ENCODE assay signal across 10 cellular contexts in genomic region chr2:96800061-96800761, GRCh38. TPM values are rescaled to one million over a fixed set of nuclear protein-coding genes. Genes with fewer than 3 reads are reported as not detected.
A peak's percentile ranks its signal among the peaks of the same experiment; 100 is the strongest.
DNase-seq lines count a peak whose midpoint lies in the region; ATAC-seq and TF ChIP-seq lines count a peak whose summit lies in the region.
"Had no signal": no experiment of that assay in that cellular context is flagged by ENCODE, and none has a peak within 500 bp of the region (broad histone marks: within the 10 kb centered on the region; RNA-seq: fewer than 3 reads in every experiment).

No MANE protein-coding gene starts in this region.

- H3K9me3 ChIP-seq in RWPE2 (ENCODE audit: severe bottlenecking): no peaks in the 10 kb centered on the region
- H3K9me3 ChIP-seq: body of pancreas had no signal

- DNase-seq in RWPE2 (ENCODE audit: low spot score) (no peak), neural crest cell (ENCODE audit: low read depth, low spot score) (peak; percentile 24), cerebellar cortex (ENCODE audit: low spot score) (no peak), nucleus accumbens (lab: John Stamatoyannopoulos, UW) (no peak)
- DNase-seq: KG1, NCI-H1436 treated with DMSO at 0.1 percent for 48 hours had no signal

- H3K36me3 Mint-ChIP-seq in neural crest cell (ENCODE audit: low read depth): no peaks in the 10 kb centered on the region

- H3K27me3 Mint-ChIP-seq in neural crest cell (ENCODE audit: low read depth): no peaks in the 10 kb centered on the region
- H3K27me3 Mint-ChIP-seq: CD4-positive, CD25-positive, alpha-beta regulatory T cell had no signal

- H3K27ac Mint-ChIP-seq in neural crest cell (ENCODE audit: unreplicated experiment): no peak overlapping the region
- H3K27ac Mint-ChIP-seq: CD4-positive, CD25-positive, alpha-beta regulatory T cell had no signal

- no peak overlapping the region for H3K4me3 ChIP-seq in RWPE2 (ENCODE audit: severe bottlenecking)
- H3K4me3 ChIP-seq: body of pancreas had no signal

- ATAC-seq in GM21723 (IDR thresholded peaks at IDR 0.05; ENCODE audit: unreplicated experiment) (peak; percentile 9), RWPE2 (ENCODE audit: low read depth) (peak; percentile 6; the same call in 2 of the 3 replicates), HG03565 (IDR thresholded peaks at IDR 0.05; ENCODE audit: unreplicated experiment) (no peak)

- H3K4me3 Mint-ChIP-seq in neural crest cell: no peak overlapping the region
- H3K4me3 Mint-ChIP-seq: CD4-positive, CD25-positive, alpha-beta regulatory T cell had no signal

- no peaks in the 10 kb centered on the region; the same call in 1 of the 2 replicates for H3K36me3 ChIP-seq in RWPE2 (ENCODE audit: low read depth)

- peaks cover 4% of the 10 kb centered on the region for H3K4me1 Mint-ChIP-seq in neural crest cell

- TF ChIP-seq CTCF in RWPE2 (IDR thresholded peaks at IDR 0.05; ENCODE audit: poor library complexity, severe bottlenecking) (no peak), neural crest cell (conservative IDR thresholded peaks at IDR 0.05) (no peak)

- no peaks in the 10 kb centered on the region for H3K27me3 ChIP-seq in RWPE2 (ENCODE audit: insufficient read depth, poor library complexity, severe bottlenecking)
- H3K27me3 ChIP-seq: body of pancreas had no signal

- no peak overlapping the region for H3K27ac ChIP-seq in RWPE2 (ENCODE audit: poor library complexity, severe bottlenecking)
- H3K27ac ChIP-seq: body of pancreas had no signal

- no peaks in the 10 kb centered on the region for H3K9me3 Mint-ChIP-seq in neural crest cell
- H3K9me3 Mint-ChIP-seq: CD4-positive, CD25-positive, alpha-beta regulatory T cell had no signal

- no peaks in the 10 kb centered on the region for H3K4me1 ChIP-seq in RWPE2 (ENCODE audit: insufficient read depth, poor library complexity, severe bottlenecking)

RNA-seq across cellular contexts. Expression of gene CNNM3, which starts 15.9 kb away (rescaled TPM):
- total RNA-seq in neural crest cell: 32.6 and 33.9 TPM in 2 replicates

RNA-seq across cellular contexts. Expression of gene CNNM4, which starts 39.5 kb away (rescaled TPM):
- 11.8 and 14.4 TPM in 2 replicates for total RNA-seq in neural crest cell

RNA-seq across cellular contexts. Expression of gene ANKRD23, which starts 43.6 kb away (rescaled TPM):
- 9.3 and 11.4 TPM in 2 replicates for total RNA-seq in neural crest cell

RNA-seq across cellular contexts. Expression of gene ANKRD39, which starts 57.6 kb away (rescaled TPM):
- 23.4 and 25.8 TPM in 2 replicates for total RNA-seq in neural crest cell
